Comparison of ENCODE assay signal across 8 cellular contexts in genomic region chr5:68285857-68286611, GRCh38.
A peak's percentile ranks its signal among the peaks of the same experiment; 100 is the strongest.
DNase-seq lines count a peak whose midpoint lies in the region; ATAC-seq, FAIRE-seq and TF ChIP-seq lines count a peak whose summit lies in the region.

No MANE protein-coding gene starts in this region.

- POLR2A ChIA-PET in PC-3 (lab: Charles Lee; ENCODE audit: unreplicated experiment): interaction anchor here (0.6 kb wide), 1 partner anchor 170 kb away, joined by 5 read pairs; no protein-coding TSS in a partner anchor

- FAIRE-seq in GM12892 (lab: Jason Lieb, UNC): peak; percentile 83

- H3K4me1 Mint-ChIP-seq in central memory CD8-positive, alpha-beta T cell: peaks cover 89% of the 10 kb centered on the region

- no TSS peak for BruUV-seq in PC-3 (replicated peaks; lab: Mats Ljungman, UMichigan)

- H3K27me3 Mint-ChIP-seq in central memory CD8-positive, alpha-beta T cell: no peaks in the 10 kb centered on the region

- ATAC-seq in PC-3: no peak
- no peak for ATAC-seq in central memory CD8-positive, alpha-beta T cell (replicated peaks; ENCODE audit: extremely low read depth, poor library complexity, severe bottlenecking)
- no peak for ATAC-seq in GM21528 (IDR thresholded peaks at IDR 0.05; ENCODE audit: low FRiP score, unreplicated experiment)
- no peak for ATAC-seq in HG02981 (IDR thresholded peaks at IDR 0.05; ENCODE audit: unreplicated experiment)

- H3K79me2 ChIP-seq in PC-3 (ENCODE audit: low read length): no peaks in the 10 kb centered on the region

- TF ChIP-seq CTCF in C4-2B (conservative IDR thresholded peaks at IDR 0.05): peak; percentile 88
- peak; percentile 57 for TF ChIP-seq CTCF in PC-3 (conservative IDR thresholded peaks at IDR 0.05; ENCODE audit: low read depth, low read length)

- H3K36me3 Mint-ChIP-seq in central memory CD8-positive, alpha-beta T cell (ENCODE audit: insufficient read depth): peaks cover 57% of the 10 kb centered on the region

- H3F3A ChIP-seq in PC-3 (ENCODE audit: low read length, unreplicated experiment): no peaks in the 10 kb centered on the region

- H4K20me1 ChIP-seq in PC-3 (ENCODE audit: low read length): no peaks in the 10 kb centered on the region

- H3K9me3 ChIP-seq in PC-3 (ENCODE audit: low read length): no peaks in the 10 kb centered on the region

- TF ChIP-seq POLR2A in GM12892 (IDR thresholded peaks at IDR 0.05; ENCODE audit: low read depth, low read length): no peak

- no peak overlapping the region for H2AFZ ChIP-seq in PC-3 (ENCODE audit: low read length)

- H3K9ac ChIP-seq in PC-3 (ENCODE audit: low read length): no peak overlapping the region

- H3K27ac ChIP-seq in C4-2B (no peak overlapping the region), PC-3 (ENCODE audit: low read length) (no peak overlapping the region)

- no peaks in the 10 kb centered on the region for H3K4me1 ChIP-seq in PC-3 (ENCODE audit: insufficient read depth, low read length)

- CTCF ChIA-PET in PC-3 (lab: Charles Lee): interaction anchor here (0.6 to 0.7 kb wide), 2 partner anchors 118 to 133 kb away, joined by 3 to 4 read pairs; no protein-coding TSS in a partner anchor

- H3K27ac Mint-ChIP-seq in central memory CD8-positive, alpha-beta T cell (ENCODE audit: low read depth): peak overlapping the region; percentile 77

- H3K9me3 Mint-ChIP-seq in central memory CD8-positive, alpha-beta T cell: no peaks in the 10 kb centered on the region

- peak overlapping the region; percentile 91 for H3K4me3 Mint-ChIP-seq in central memory CD8-positive, alpha-beta T cell

- no peaks in the 10 kb centered on the region for H3K27me3 ChIP-seq in PC-3 (ENCODE audit: low read length)

- no peak overlapping the region for H3K4me3 ChIP-seq in PC-3 (ENCODE audit: low read length)

- no peaks in the 10 kb centered on the region for H3K36me3 ChIP-seq in PC-3 (ENCODE audit: low read depth, low read length)

- no peaks in the 10 kb centered on the region for H3K9me2 ChIP-seq in PC-3 (replicated peaks; ENCODE audit: low read length)

- DNase-seq in GM12892 (ENCODE audit: insufficient read length) (no peak), PC-3 (peak; percentile 39), middle frontal gyrus (ENCODE audit: extremely low spot score, low spot score) (peak; percentile 22), mesenteric fat pad (ENCODE audit: low spot score) (no peak)
- DNase-seq in central memory CD8-positive, alpha-beta T cell (ENCODE audit: low spot score in 2 of 2): no peak

- intact Hi-C loops in PC-3 (cut with micrococcal nuclease): loop anchor here (1.0 kb wide), 1 partner anchor 174 kb away; no protein-coding TSS in a partner anchor

- H3K4me2 ChIP-seq in PC-3 (ENCODE audit: low read length): no peak overlapping the region

Comparison
In these comparisons a context has a peak if more than half of its experiments do, and no peak if none do; other contexts are left out.
1. DNase-seq: peak in PC-3 (single experiment) and middle frontal gyrus (single experiment); none in GM12892 (single experiment), central memory CD8-positive, alpha-beta T cell (0 of 2) and mesenteric fat pad (single experiment).